14 cellular contexts compared by ENCODE assay signal in the genomic region with DNA sequence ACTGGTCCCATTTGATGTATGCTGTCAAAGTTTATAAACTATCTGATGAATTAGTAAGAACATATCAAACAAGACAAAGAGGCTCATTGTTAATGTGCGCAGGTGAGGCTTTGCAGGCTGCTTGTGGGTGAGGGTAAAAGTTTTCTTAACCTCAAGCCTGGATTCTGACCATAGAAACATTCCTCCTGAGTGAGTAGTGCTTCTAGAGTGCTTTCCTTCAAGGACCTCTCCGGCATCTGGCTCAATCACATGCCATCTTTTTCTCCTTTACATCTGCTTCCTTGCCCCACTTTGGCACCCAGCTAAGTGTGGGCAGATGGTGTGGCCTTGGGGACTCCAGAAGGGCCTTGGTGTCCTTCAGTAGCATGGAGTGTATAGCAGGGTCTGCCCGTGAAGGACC.
DNase-seq lines count a peak whose midpoint lies in the region; ATAC-seq, FAIRE-seq and TF ChIP-seq lines count a peak whose summit lies in the region.
"Had no signal": no experiment of that assay in that cellular context is flagged by ENCODE, and none has a peak within 500 bp of the region (broad histone marks: within the 10 kb centered on the region; RNA-seq: fewer than 3 reads in every experiment).

No MANE protein-coding gene starts in this region.

- no peak overlapping the region for H3K14ac ChIP-seq in H1 (ENCODE audit: insufficient read length)

- no peak overlapping the region for H3K18ac ChIP-seq in H1 (ENCODE audit: extremely low read depth, low read length)

- FAIRE-seq in H1 (lab: Jason Lieb, UNC), result no peak
- FAIRE-seq: small intestine, TTC549 had no signal

- H4K8ac ChIP-seq in H1 (ENCODE audit: extremely low read depth, insufficient read depth, low read length), result no peak overlapping the region

- H2BK15ac ChIP-seq in H1 (ENCODE audit: low read length), result no peak overlapping the region

- H3K4ac ChIP-seq in H1 (replicated peaks; ENCODE audit: insufficient read length, low read depth, low read length), result no peak overlapping the region

- TF ChIP-seq CTCF in H1 (IDR thresholded peaks at IDR 0.05; ENCODE audit: control extremely low read depth in 1 of 3, insufficient read depth in 1 of 3, low read depth in 1 of 3, low read length in 3 of 3) (no peak), osteoblast (IDR thresholded peaks at IDR 0.05; ENCODE audit: extremely low read depth, low read depth, low read length) (no peak), GM10266 (IDR thresholded peaks at IDR 0.05; ENCODE audit: control insufficient read depth, insufficient read depth, low read depth, missing control alignments) (no peak)

- no peak for TF ChIP-seq EP300 in H1 (IDR thresholded peaks at IDR 0.05; ENCODE audit: borderline replicate concordance in 1 of 2, low read depth in 2 of 2, low read length in 2 of 2)

- no peak overlapping the region for H2BK5ac ChIP-seq in H1 (ENCODE audit: low read depth, low read length)

- no peak overlapping the region for H2BK12ac ChIP-seq in H1 (ENCODE audit: low read depth, low read length)

- no peak for TF ChIP-seq POLR2A in H1 (IDR thresholded peaks at IDR 0.05; ENCODE audit: control extremely low read depth in 1 of 2, low read depth in 2 of 2, low read length in 2 of 2)

- TF ChIP-seq RAD21 in H1 (IDR thresholded peaks at IDR 0.05 in 1 of 2, conservative IDR thresholded peaks at IDR 0.05 in 1 of 2; ENCODE audit: low read depth in 2 of 2, low read length in 2 of 2), result no peak

- H3K23ac ChIP-seq in H1 (ENCODE audit: insufficient read length), result no peak overlapping the region

- H3K4me1 ChIP-seq in H1 (replicated peaks in 1 of 4; ENCODE audit: control insufficient read depth in 3 of 4, insufficient read depth in 4 of 4, low read length in 3 of 4) (peaks cover 0 to 13% (median 5%) of the 10 kb centered on the region in 4 experiments; a peak in 5 of 7 replicates), osteoblast (ENCODE audit: insufficient read depth, low read length) (peaks cover 68% of the 10 kb centered on the region)

- peaks cover 2% of the 10 kb centered on the region; the same call in 1 of the 2 replicates for H3K23me2 ChIP-seq in H1 (ENCODE audit: low read depth, low read length)

- peak overlapping the region; percentile 88 for H2AK5ac ChIP-seq in H1 (ENCODE audit: low read depth, low read length)

- H3K27ac ChIP-seq in H1 (ENCODE audit: low read depth, low read length), result no peak overlapping the region
- peak overlapping the region; percentile 80 for H3K27ac ChIP-seq in osteoblast (ENCODE audit: low read depth, low read length)
- H3K27ac ChIP-seq: adrenal gland had no signal

- no peaks in the 10 kb centered on the region for H3K36me3 ChIP-seq in H1 (ENCODE audit: control insufficient read depth in 2 of 4, insufficient read depth in 4 of 4, low read length in 3 of 4)
- no peaks in the 10 kb centered on the region for H3K36me3 ChIP-seq in osteoblast (ENCODE audit: insufficient read depth, low read length)
- H3K36me3 ChIP-seq: adrenal gland had no signal

- peak; percentile 86 for DNase-seq in Daoy (ENCODE audit: low read depth)
- DNase-seq in NCI-H446 treated with DMSO at 0.1 percent for 48 hours (lab: John Stamatoyannopoulos, UW), result peak; percentile 27
- no peak for DNase-seq in H1 (ENCODE audit: low read depth in 1 of 2, low spot score in 2 of 2)
- DNase-seq in osteoblast (ENCODE audit: insufficient read length, low spot score, missing footprints), result no peak
- no peak for DNase-seq in GM10266 (ENCODE audit: extremely low spot score)
- DNase-seq in NCI-H1092 (lab: John Stamatoyannopoulos, UW), result no peak
- DNase-seq: adrenal gland; CD4-positive, CD25-positive, alpha-beta regulatory T cell; natural killer cell; NCI-H1930; small intestine had no signal

- H3K4me2 ChIP-seq in H1 (ENCODE audit: insufficient read depth in 1 of 2, low read depth in 2 of 2, low read length in 2 of 2) (no peak overlapping the region), osteoblast (ENCODE audit: insufficient read depth, low read length) (peak overlapping the region; percentile 8)

- H3K27me3 ChIP-seq in H1 (replicated peaks in 1 of 4; ENCODE audit: control insufficient read depth in 3 of 4, extremely low read depth in 1 of 4, insufficient read depth in 3 of 4, low read length in 3 of 4) (no peaks in the 10 kb centered on the region), osteoblast (ENCODE audit: insufficient read depth, low read length) (no peaks in the 10 kb centered on the region)
- H3K27me3 ChIP-seq: adrenal gland had no signal

- H3K9me3 ChIP-seq in H1 (ENCODE audit: insufficient read depth in 2 of 2, low read depth in 1 of 2, low read length in 1 of 2) (no peaks in the 10 kb centered on the region), osteoblast (ENCODE audit: low read depth, low read length) (no peaks in the 10 kb centered on the region)
- H3K9me3 ChIP-seq: adrenal gland had no signal

- H3K9ac ChIP-seq in H1 (replicated peaks in 1 of 4; ENCODE audit: extremely low read depth in 1 of 4, low read depth in 3 of 4, low read length in 3 of 4), result no peak overlapping the region

- H4K20me1 ChIP-seq in H1 (replicated peaks in 1 of 2; ENCODE audit: control insufficient read depth in 1 of 2, insufficient read depth in 2 of 2, low read length in 2 of 2) (peaks cover 8 to 9% of the 10 kb centered on the region in 2 experiments), osteoblast (ENCODE audit: insufficient read depth, low read length) (peaks cover 4% of the 10 kb centered on the region)

- POLR2A ChIA-PET in H1 (lab: Charles Lee; ENCODE audit: partially characterized antibody), result interaction anchor here (1.3 kb wide), 1 partner anchor 15 kb away, joined by 4 read pairs; no protein-coding TSS in a partner anchor

- ATAC-seq in GM18519 (IDR thresholded peaks at IDR 0.05; ENCODE audit: low FRiP score, unreplicated experiment) (no peak), GM21526 (IDR thresholded peaks at IDR 0.05; ENCODE audit: low FRiP score, unreplicated experiment) (no peak)
- ATAC-seq: natural killer cell had no signal

- H3K4me3 ChIP-seq in H1 (ENCODE audit: extremely low read depth in 1 of 4, insufficient read depth in 2 of 4, low read depth in 3 of 4, low read length in 4 of 4) (no peak overlapping the region), osteoblast (ENCODE audit: insufficient read depth, low read length) (no peak overlapping the region)
- H3K4me3 ChIP-seq: adrenal gland had no signal

- H2BK20ac ChIP-seq in H1 (ENCODE audit: low read length), result no peak overlapping the region

- WGBS in H1 (ENCODE audit: extremely low coverage in 1 of 2, insufficient coverage in 1 of 2, insufficient read length in 1 of 2, insufficient replicate concordance in 2 of 2, low coverage in 1 of 2, low lambda C conversion rate in 2 of 2, missing lambda C conversion rate in 1 of 2), 2 experiments, result 93% methylated on average over 3 of the region's 3 CpGs; no CpG with 5 or more reads in 1 of the 2 experiments

- H4K5ac ChIP-seq in H1 (ENCODE audit: insufficient read length, low read depth, low read length), result no peak overlapping the region

- CTCF ChIA-PET in H1 (lab: Charles Lee; ENCODE audit: partially characterized antibody), result interaction anchor here (0.8 to 2.2 kb wide), 3 partner anchors 11 to 203 kb away, joined by 3 to 12 read pairs (median 3); no protein-coding TSS in a partner anchor

- H3K79me2 ChIP-seq in H1 (ENCODE audit: control insufficient read depth in 1 of 2, insufficient read depth in 2 of 2, low read length in 2 of 2) (peaks cover 14 to 100% of the 10 kb centered on the region in 2 experiments; a peak in 3 of 4 replicates), osteoblast (ENCODE audit: insufficient read depth, low read length) (peaks cover 54% of the 10 kb centered on the region)

- H2BK120ac ChIP-seq in H1 (replicated peaks; ENCODE audit: low read depth, low read length), result no peak overlapping the region

- no peak overlapping the region for H4K91ac ChIP-seq in H1 (replicated peaks; ENCODE audit: insufficient read length, low read length)

- no peak overlapping the region for H2AFZ ChIP-seq in H1 (ENCODE audit: low read length)
- no peak overlapping the region for H2AFZ ChIP-seq in osteoblast (ENCODE audit: low read length)

- peaks cover 8% of the 10 kb centered on the region for H3K79me1 ChIP-seq in H1 (ENCODE audit: low read depth, low read length)

- H3K56ac ChIP-seq in H1 (replicated peaks; ENCODE audit: insufficient read length, low read depth, low read length), result no peak overlapping the region

TF ChIP-seq in H1, 55 proteins besides CTCF, POLR2A, EP300 and RAD21 (continues in another document):
- TF ChIP-seq TAF1 (IDR thresholded peaks at IDR 0.05; ENCODE audit: low read depth, low read length) (no peak), SAP30 (IDR thresholded peaks at IDR 0.05; ENCODE audit: insufficient read depth, insufficient replicate concordance, low read length) (no peak), GTF2F1 (IDR thresholded peaks at IDR 0.05; ENCODE audit: borderline replicate concordance, low read depth, low read length) (no peak), SP1 (IDR thresholded peaks at IDR 0.05; ENCODE audit: low read depth, low read length) (no peak), EZH2 (IDR thresholded peaks at IDR 0.05; ENCODE audit: low read depth, low read length, severe bottlenecking) (no peak), SP4 (IDR thresholded peaks at IDR 0.05; ENCODE audit: low read length) (no peak), PHF8 (conservative IDR thresholded peaks at IDR 0.05; ENCODE audit: low read depth, low read length) (no peak), JUND (IDR thresholded peaks at IDR 0.05; ENCODE audit: low read length) (no peak), CTBP2 (IDR thresholded peaks at IDR 0.05; ENCODE audit: borderline replicate concordance, insufficient read depth, insufficient read length, low read length) (no peak), TEAD4 (IDR thresholded peaks at IDR 0.05; ENCODE audit: low read depth, low read length) (no peak), SRF (IDR thresholded peaks at IDR 0.05; ENCODE audit: low read depth, low read length) (no peak), CHD2 (IDR thresholded peaks at IDR 0.05; ENCODE audit: low read length) (no peak), NANOG (IDR thresholded peaks at IDR 0.05; ENCODE audit: insufficient read depth, low read depth, low read length, poor library complexity, severe bottlenecking) (no peak), FOSL1 (IDR thresholded peaks at IDR 0.05; ENCODE audit: insufficient read depth, low read depth, low read length) (no peak), ZNF274 (IDR thresholded peaks at IDR 0.05; ENCODE audit: borderline replicate concordance, extremely low read depth, low read length) (no peak), HDAC6 (IDR thresholded peaks at IDR 0.05; ENCODE audit: low read depth, low read length) (no peak)
- TF ChIP-seq, protein P1, sequence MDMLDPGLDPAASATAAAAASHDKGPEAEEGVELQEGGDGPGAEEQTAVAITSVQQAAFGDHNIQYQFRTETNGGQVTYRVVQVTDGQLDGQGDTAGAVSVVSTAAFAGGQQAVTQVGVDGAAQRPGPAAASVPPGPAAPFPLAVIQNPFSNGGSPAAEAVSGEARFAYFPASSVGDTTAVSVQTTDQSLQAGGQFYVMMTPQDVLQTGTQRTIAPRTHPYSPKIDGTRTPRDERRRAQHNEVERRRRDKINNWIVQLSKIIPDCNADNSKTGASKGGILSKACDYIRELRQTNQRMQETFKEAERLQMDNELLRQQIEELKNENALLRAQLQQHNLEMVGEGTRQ (IDR thresholded peaks at IDR 0.05; ENCODE audit: low read length), result no peak

Comparison
In these comparisons a context has a peak if more than half of its experiments do, and no peak if none do; other contexts are left out.
1. DNase-seq: peak in Daoy (single experiment) and NCI-H446 treated with DMSO at 0.1 percent for 48 hours (single experiment); none in H1 (0 of 2), osteoblast (single experiment), GM10266 (single experiment) and NCI-H1092 (single experiment).